Comparison of ENCODE assay signal across 15 cellular contexts in genomic region chr7:129341838-129342806, GRCh38.
"Had no signal": no experiment of that assay in that cellular context is flagged by ENCODE, and none has a peak within 500 bp of the region (broad histone marks: within the 10 kb centered on the region; RNA-seq: fewer than 3 reads in every experiment).

No MANE protein-coding gene starts in this region.

- H3K27ac Mint-ChIP-seq: dendritic cell treated with granulocyte-macrophage colony-stimulating factor and Interleukin-4, amounts not matched to agents 40 ng/mL and 50 ng/mL, for 4 days; stimulated activated memory B cell treated with anti-CD40 and anti-IgM and Interleukin-4, amounts not matched to agents 10 μg/mL and 1 μg/mL and 100 μg/mL, for 72 hours; T-helper 1 cell treated with Interleukin-12 subunit alpha and Interleukin-12 subunit beta and Interleukin-4 antibody, amounts not matched to agents 30 μg/mL and 1 μg/mL, for 36 hours had no signal

- H3K4me3 Mint-ChIP-seq: dendritic cell treated with granulocyte-macrophage colony-stimulating factor and Interleukin-4, amounts not matched to agents 40 ng/mL and 50 ng/mL, for 4 days; naive thymus-derived CD8-positive, alpha-beta T cell; stimulated activated memory B cell treated with anti-CD40 and anti-IgM and Interleukin-4, amounts not matched to agents 10 μg/mL and 1 μg/mL and 100 μg/mL, for 72 hours; T-helper 1 cell treated with Interleukin-12 subunit alpha and Interleukin-12 subunit beta and Interleukin-4 antibody, amounts not matched to agents 30 μg/mL and 1 μg/mL, for 36 hours had no signal

- DNase-seq: activated CD4-positive, alpha-beta T cell treated with anti-CD3 and anti-CD28 coated beads, Interleukin-2, amount 50 U/mL, for 1 hour; activated CD4-positive, CD25-positive, alpha-beta regulatory T cell treated with anti-CD3 and anti-CD28 coated beads, Interleukin-2, amount 50 U/mL, for 72 hours; activated CD8-positive, alpha-beta memory T cell treated with anti-CD3 and anti-CD28 coated beads for 24 hours; activated gamma-delta T cell treated with Interleukin-2 at 50 U/mL for 16 hours; effector CD8-positive, alpha-beta T cell; heart left ventricle; pancreas had no signal

- H3K36me3 Mint-ChIP-seq: activated naive CD4-positive, alpha-beta T cell treated with anti-CD3 and anti-CD28 coated beads, Interleukin-2, amount 50 U/mL, for 72 hours had no signal

- H3K4me3 ChIP-seq: adrenal gland, gastroesophageal sphincter, heart left ventricle, pancreas had no signal

- ATAC-seq: activated naive CD4-positive, alpha-beta T cell treated with anti-CD3 and anti-CD28 coated beads, Interleukin-2, amount 50 U/mL, for 72 hours; esophagus mucosa; gastroesophageal sphincter; heart left ventricle; naive thymus-derived CD8-positive, alpha-beta T cell; stimulated activated memory B cell treated with anti-CD40 and anti-IgM and Interleukin-4, amounts not matched to agents 10 μg/mL and 1 μg/mL and 100 μg/mL, for 72 hours had no signal

- H3K27me3 Mint-ChIP-seq: dendritic cell treated with granulocyte-macrophage colony-stimulating factor and Interleukin-4, amounts not matched to agents 40 ng/mL and 50 ng/mL, for 4 days; naive thymus-derived CD8-positive, alpha-beta T cell; stimulated activated memory B cell treated with anti-CD40 and anti-IgM and Interleukin-4, amounts not matched to agents 10 μg/mL and 1 μg/mL and 100 μg/mL, for 72 hours had no signal

- H3K9me3 Mint-ChIP-seq: activated naive CD4-positive, alpha-beta T cell treated with anti-CD3 and anti-CD28 coated beads, Interleukin-2, amount 50 U/mL, for 72 hours; dendritic cell treated with granulocyte-macrophage colony-stimulating factor and Interleukin-4, amounts not matched to agents 40 ng/mL and 50 ng/mL, for 4 days; naive thymus-derived CD8-positive, alpha-beta T cell; stimulated activated memory B cell treated with anti-CD40 and anti-IgM and Interleukin-4, amounts not matched to agents 10 μg/mL and 1 μg/mL and 100 μg/mL, for 72 hours; T-helper 1 cell treated with Interleukin-12 subunit alpha and Interleukin-12 subunit beta and Interleukin-4 antibody, amounts not matched to agents 30 μg/mL and 1 μg/mL, for 36 hours had no signal
